29 cellular contexts compared by ENCODE assay signal in genomic region chr7:133714654-133715053, GRCh38.
"Had no signal": no experiment of that assay in that cellular context is flagged by ENCODE, and none has a peak within 500 bp of the region (broad histone marks: within the 10 kb centered on the region; RNA-seq: fewer than 3 reads in every experiment).

No MANE protein-coding gene starts in this region.

- H3K4me3 ChIP-seq: stomach, suprapubic skin, testis, thoracic aorta, thyroid gland, tibial artery, tibial nerve, transverse colon, upper lobe of left lung, upper lobe of right lung, uterus, vagina had no signal

- H3K36me3 ChIP-seq: stomach, suprapubic skin, thoracic aorta, thyroid gland, tibial artery, tibial nerve, transverse colon, upper lobe of left lung, upper lobe of right lung, uterus, vagina had no signal

- H3K4me1 Mint-ChIP-seq: stimulated activated effector memory CD8-positive, alpha-beta T cell treated with anti-CD3 and anti-CD28 coated beads, Interleukin-12 subunit alpha, Interleukin-12 subunit beta, amount 100 ng/mL, for 72 hours; stimulated activated memory B cell treated with anti-CD40 and anti-IgM and Interleukin-4, amounts not matched to agents 10 μg/mL and 1 μg/mL and 100 μg/mL, for 72 hours; stimulated activated naive B cell treated with anti-CD40 and anti-IgM and Interleukin-4, amounts not matched to agents 10 μg/mL and 1 μg/mL and 100 μg/mL, for 72 hours; stimulated activated naive CD8-positive, alpha-beta T cell treated with anti-CD3 and anti-CD28 coated beads, Interleukin-15, amount 100 ng/mL, for 72 hours had no signal

- H3K27ac ChIP-seq: stomach, suprapubic skin, testis, thoracic aorta, thyroid gland, tibial artery, tibial nerve, transverse colon, upper lobe of left lung, upper lobe of right lung, uterus, vagina had no signal

- H3K36me3 Mint-ChIP-seq: stimulated activated effector memory CD8-positive, alpha-beta T cell treated with anti-CD3 and anti-CD28 coated beads, Interleukin-12 subunit alpha, Interleukin-12 subunit beta, amount 100 ng/mL, for 72 hours had no signal

- H3K4me3 Mint-ChIP-seq: stimulated activated effector memory CD8-positive, alpha-beta T cell treated with anti-CD3 and anti-CD28 coated beads, Interleukin-12 subunit alpha, Interleukin-12 subunit beta, amount 100 ng/mL, for 72 hours; stimulated activated memory B cell treated with anti-CD40 and anti-IgM and Interleukin-4, amounts not matched to agents 10 μg/mL and 1 μg/mL and 100 μg/mL, for 72 hours; stimulated activated naive B cell treated with anti-CD40 and anti-IgM and Interleukin-4, amounts not matched to agents 10 μg/mL and 1 μg/mL and 100 μg/mL, for 72 hours; stimulated activated naive CD8-positive, alpha-beta T cell treated with anti-CD3 and anti-CD28 coated beads, Interleukin-15, amount 100 ng/mL, for 72 hours; stimulated activated naive CD8-positive, alpha-beta T cell treated with anti-CD3 and anti-CD28 coated beads, Interleukin-15, Interleukin-2, amounts not matched to agents 100 ng/mL and 50 ng/mL, for 24 hours; type B pancreatic cell had no signal

- ATAC-seq: stimulated activated effector memory CD8-positive, alpha-beta T cell treated with anti-CD3 and anti-CD28 coated beads, Interleukin-12 subunit alpha, Interleukin-12 subunit beta, amount 100 ng/mL, for 72 hours; stimulated activated memory B cell treated with anti-CD40 and anti-IgM and Interleukin-4, amounts not matched to agents 10 μg/mL and 1 μg/mL and 100 μg/mL, for 72 hours; stimulated activated naive B cell treated with anti-CD40 and anti-IgM and Interleukin-4, amounts not matched to agents 10 μg/mL and 1 μg/mL and 100 μg/mL, for 72 hours; stimulated activated naive CD8-positive, alpha-beta T cell treated with anti-CD3 and anti-CD28 coated beads, Interleukin-15, amount 100 ng/mL, for 72 hours; stimulated activated naive CD8-positive, alpha-beta T cell treated with anti-CD3 and anti-CD28 coated beads, Interleukin-15, Interleukin-2, amounts not matched to agents 100 U/mL and 50 U/mL, for 24 hours; upper lobe of right lung had no signal

- H3K9me3 ChIP-seq: stomach, suprapubic skin, testis, thoracic aorta, thyroid gland, tibial artery, tibial nerve, transverse colon, upper lobe of left lung, upper lobe of right lung, uterus, vagina had no signal

- DNase-seq: stimulated activated CD4-positive, alpha-beta T cell treated with anti-CD3 and anti-CD28 coated beads, Interleukin-2, amount 100 ng/mL, for 48 hours; stimulated activated CD4-positive, alpha-beta T cell treated with anti-CD3 and anti-CD28 coated beads, Interleukin-4, amount 100 ng/mL, for 1 hour; stimulated activated CD4-positive, alpha-beta T cell treated with anti-CD3 and anti-CD28 coated beads, Interleukin-4, amount 100 ng/mL, for 24 hours; stimulated activated CD4-positive, alpha-beta T cell treated with anti-CD3 and anti-CD28 coated beads, Interleukin-4, amount 100 ng/mL, for 4 hours; stimulated activated CD8-positive, alpha-beta memory T cell treated with anti-CD3 and anti-CD28 coated beads, Interleukin-4, amount 100 ng/mL, for 48 hours; stimulated activated naive B cell treated with anti-CD40 and anti-IgM and Interleukin-4, amounts not matched to agents 10 μg/mL and 1 μg/mL and 100 μg/mL, for 72 hours; stimulated activated naive CD4-positive, alpha-beta T cell; stimulated activated naive CD4-positive, alpha-beta T cell treated with Interleukin-2 at 50 U/mL for 16 hours; stimulated activated naive CD8-positive, alpha-beta T cell treated with anti-CD3 and anti-CD28 coated beads, Interleukin-15, amount 100 ng/mL, for 72 hours; stimulated activated naive CD8-positive, alpha-beta T cell treated with anti-CD3 and anti-CD28 coated beads, Interleukin-15, Interleukin-2, amounts not matched to agents 100 U/mL and 50 U/mL, for 24 hours; stomach; substantia nigra; testis; thyroid gland; tibial artery; transverse colon; trophoblast cell; upper lobe of left lung; upper lobe of right lung; uterus had no signal

- FAIRE-seq: urothelium cell line had no signal

- H3K27me3 ChIP-seq: stomach, suprapubic skin, testis, thyroid gland, tibial artery, tibial nerve, transverse colon, upper lobe of left lung, upper lobe of right lung, uterus, vagina had no signal

- H3K27ac Mint-ChIP-seq: stimulated activated memory B cell treated with anti-CD40 and anti-IgM and Interleukin-4, amounts not matched to agents 10 μg/mL and 1 μg/mL and 100 μg/mL, for 72 hours; stimulated activated naive B cell treated with anti-CD40 and anti-IgM and Interleukin-4, amounts not matched to agents 10 μg/mL and 1 μg/mL and 100 μg/mL, for 72 hours; stimulated activated naive CD8-positive, alpha-beta T cell treated with anti-CD3 and anti-CD28 coated beads, Interleukin-15, amount 100 ng/mL, for 72 hours; stimulated activated naive CD8-positive, alpha-beta T cell treated with anti-CD3 and anti-CD28 coated beads, Interleukin-15, Interleukin-2, amounts not matched to agents 100 ng/mL and 50 ng/mL, for 24 hours; type B pancreatic cell had no signal

- H3K4me1 ChIP-seq: stomach, suprapubic skin, testis, thyroid gland, tibial artery, tibial nerve, transverse colon, upper lobe of left lung, upper lobe of right lung, uterus, vagina had no signal

- H3K27me3 Mint-ChIP-seq: stimulated activated memory B cell treated with anti-CD40 and anti-IgM and Interleukin-4, amounts not matched to agents 10 μg/mL and 1 μg/mL and 100 μg/mL, for 72 hours; stimulated activated naive B cell treated with anti-CD40 and anti-IgM and Interleukin-4, amounts not matched to agents 10 μg/mL and 1 μg/mL and 100 μg/mL, for 72 hours; stimulated activated naive CD8-positive, alpha-beta T cell treated with anti-CD3 and anti-CD28 coated beads, Interleukin-15, amount 100 ng/mL, for 72 hours; stimulated activated naive CD8-positive, alpha-beta T cell treated with anti-CD3 and anti-CD28 coated beads, Interleukin-15, Interleukin-2, amounts not matched to agents 100 ng/mL and 50 ng/mL, for 24 hours; type B pancreatic cell had no signal
